Comparison of ENCODE assay signal across 8 cellular contexts in genomic region chr11:48063424-48063978, GRCh38.
DNase-seq lines count a peak whose midpoint lies in the region; ATAC-seq and TF ChIP-seq lines count a peak whose summit lies in the region.

No MANE protein-coding gene starts in this region.

- peak overlapping the region; percentile 42 to 62 for H3K4me3 Mint-ChIP-seq in stimulated activated naive B cell treated with anti-CD40 and anti-IgM and Interleukin-4, amounts not matched to agents 10 μg/mL and 1 μg/mL and 100 μg/mL, for 72 hours

- H3K36me3 ChIP-seq in kidney epithelial cell (ENCODE audit: control insufficient read depth, insufficient read depth, low read length), result no peaks in the 10 kb centered on the region

- H3K9me3 Mint-ChIP-seq in stimulated activated naive B cell treated with anti-CD40 and anti-IgM and Interleukin-4, amounts not matched to agents 10 μg/mL and 1 μg/mL and 100 μg/mL, for 72 hours, result peaks cover 8 to 10% of the 10 kb centered on the region in 2 donors

- peak overlapping the region; percentile 93 for H3K27ac Mint-ChIP-seq in stimulated activated naive B cell treated with anti-CD40 and anti-IgM and Interleukin-4, amounts not matched to agents 10 μg/mL and 1 μg/mL and 100 μg/mL, for 72 hours

- peak; percentile 97 for DNase-seq in HCEC 1CT
- DNase-seq in amniotic epithelial cell (ENCODE audit: low read depth), result peak; percentile 96
- DNase-seq in kidney epithelial cell (ENCODE audit: low read depth), result peak; percentile 76
- no peak for DNase-seq in stimulated activated naive B cell treated with anti-CD40 and anti-IgM and Interleukin-4, amounts not matched to agents 10 μg/mL and 1 μg/mL and 100 μg/mL, for 72 hours
- DNase-seq in NCI-H1930 (lab: John Stamatoyannopoulos, UW), result no peak
- DNase-seq in NCI-H2227 (lab: John Stamatoyannopoulos, UW; ENCODE audit: unreplicated experiment), result no peak
- DNase-seq in SKM-1 treated with dmso at 0.1 percent for 144 hours (lab: John Stamatoyannopoulos, UW; ENCODE audit: unreplicated experiment), result no peak
- no peak for DNase-seq in COR-L47 (lab: John Stamatoyannopoulos, UW)

- H3K4me1 Mint-ChIP-seq in stimulated activated naive B cell treated with anti-CD40 and anti-IgM and Interleukin-4, amounts not matched to agents 10 μg/mL and 1 μg/mL and 100 μg/mL, for 72 hours, result peaks cover 35 to 71% of the 10 kb centered on the region in 2 donors

- H3K27me3 ChIP-seq in kidney epithelial cell (ENCODE audit: control insufficient read depth, insufficient read depth, low read length), result no peaks in the 10 kb centered on the region

- H3K36me3 Mint-ChIP-seq in stimulated activated naive B cell treated with anti-CD40 and anti-IgM and Interleukin-4, amounts not matched to agents 10 μg/mL and 1 μg/mL and 100 μg/mL, for 72 hours, result peaks cover 12 to 20% of the 10 kb centered on the region in 2 donors

- no peak for TF ChIP-seq CTCF in kidney epithelial cell (IDR thresholded peaks at IDR 0.05; ENCODE audit: insufficient read depth, low read length, poor library complexity, severe bottlenecking)

- peak; percentile 78 to 84 for ATAC-seq in stimulated activated naive B cell treated with anti-CD40 and anti-IgM and Interleukin-4, amounts not matched to agents 10 μg/mL and 1 μg/mL and 100 μg/mL, for 72 hours (replicated peaks)

- H3K4me3 ChIP-seq in kidney epithelial cell (ENCODE audit: low read depth, low read length), result no peak overlapping the region

- H3K27me3 Mint-ChIP-seq in stimulated activated naive B cell treated with anti-CD40 and anti-IgM and Interleukin-4, amounts not matched to agents 10 μg/mL and 1 μg/mL and 100 μg/mL, for 72 hours, result no peaks in the 10 kb centered on the region

Comparison
In these comparisons a context has a peak if more than half of its experiments do, and no peak if none do; other contexts are left out.
1. DNase-seq: peak in HCEC 1CT (single experiment), amniotic epithelial cell (single experiment) and kidney epithelial cell (single experiment); none in stimulated activated naive B cell treated with anti-CD40 and anti-IgM and Interleukin-4, amounts not matched to agents 10 μg/mL and 1 μg/mL and 100 μg/mL, for 72 hours (single experiment), NCI-H1930 (0 of 2), NCI-H2227 (single experiment), SKM-1 treated with dmso at 0.1 percent for 144 hours (single experiment) and COR-L47 (single experiment).